In genomic region chr2:240123821-240124650, GRCh38 we compare ENCODE assay signal across 17 cellular contexts. TPM values are rescaled to one million over a fixed set of nuclear protein-coding genes. Genes with fewer than 3 reads are reported as not detected.
"Had no signal": no experiment of that assay in that cellular context is flagged by ENCODE, and none has a peak within 500 bp of the region (broad histone marks: within the 10 kb centered on the region; RNA-seq: fewer than 3 reads in every experiment).

No MANE protein-coding gene starts in this region.

- H3K27me3 Mint-ChIP-seq: activated B cell treated with CpG ODN at 0.5 μM for 24 hours had no signal

- ATAC-seq: gastrocnemius medialis had no signal

- H3K4me3 Mint-ChIP-seq: activated B cell treated with CpG ODN at 0.5 μM for 24 hours; activated CD4-positive, alpha-beta T cell treated with anti-CD3 and anti-CD28 coated beads, Interleukin-2, amount 10 ng/mL, durations not matched to agents 7 days and 5 days; nephron had no signal

- H3K9me3 Mint-ChIP-seq: activated B cell treated with CpG ODN at 0.5 μM for 24 hours; activated CD4-positive, alpha-beta T cell treated with anti-CD3 and anti-CD28 coated beads, Interleukin-2, amount 10 ng/mL, durations not matched to agents 7 days and 5 days had no signal

- H3K27me3 ChIP-seq: gastrocnemius medialis, uterus had no signal

- FAIRE-seq: TTC549 had no signal

- H3K4me3 ChIP-seq: coronary artery, gastrocnemius medialis, uterus had no signal

- DNase-seq: activated B cell treated with CpG ODN at 0.5 μM for 24 hours; activated CD4-positive, alpha-beta T cell treated with anti-CD3 and anti-CD28 coated beads, Interleukin-2, amount 10 ng/mL, durations not matched to agents 7 days and 5 days; activated naive CD4-positive, alpha-beta T cell treated with Interleukin-2 at 50 U/mL for 16 hours; caudate nucleus; effector memory CD4-positive, alpha-beta T cell; gastrocnemius medialis; mammary epithelial cell; occipital lobe; stimulated activated CD4-positive, alpha-beta T cell treated with anti-CD3 and anti-CD28 coated beads, Interleukin-4, amount 100 ng/mL, for 4 hours; T-helper 2 cell; uterus had no signal

- H3K9me3 ChIP-seq: gastrocnemius medialis, uterus had no signal

- H3K27ac Mint-ChIP-seq: activated B cell treated with CpG ODN at 0.5 μM for 24 hours; activated CD4-positive, alpha-beta T cell treated with anti-CD3 and anti-CD28 coated beads, Interleukin-2, amount 10 ng/mL, durations not matched to agents 7 days and 5 days; nephron had no signal

- H3K36me3 ChIP-seq: gastrocnemius medialis, uterus had no signal

- H3K27ac ChIP-seq: coronary artery, epithelial cell of prostate, gastrocnemius medialis, uterus had no signal

- H3K4me1 ChIP-seq: uterus had no signal

RNA-seq across cellular contexts. Expression of gene OTOS, which starts 16.4 kb away (rescaled TPM):
- total RNA-seq: activated B cell treated with CpG ODN at 0.5 μM for 24 hours; activated CD4-positive, alpha-beta T cell treated with anti-CD3 and anti-CD28 coated beads, Interleukin-2, amount 10 ng/mL, durations not matched to agents 7 days and 5 days; gastrocnemius medialis; mammary epithelial cell; mucosa of gallbladder; skeletal muscle tissue; uterus had no signal
- polyA plus RNA-seq: mammary epithelial cell had no signal
